19 cellular contexts compared by ENCODE assay signal in the genomic region with DNA sequence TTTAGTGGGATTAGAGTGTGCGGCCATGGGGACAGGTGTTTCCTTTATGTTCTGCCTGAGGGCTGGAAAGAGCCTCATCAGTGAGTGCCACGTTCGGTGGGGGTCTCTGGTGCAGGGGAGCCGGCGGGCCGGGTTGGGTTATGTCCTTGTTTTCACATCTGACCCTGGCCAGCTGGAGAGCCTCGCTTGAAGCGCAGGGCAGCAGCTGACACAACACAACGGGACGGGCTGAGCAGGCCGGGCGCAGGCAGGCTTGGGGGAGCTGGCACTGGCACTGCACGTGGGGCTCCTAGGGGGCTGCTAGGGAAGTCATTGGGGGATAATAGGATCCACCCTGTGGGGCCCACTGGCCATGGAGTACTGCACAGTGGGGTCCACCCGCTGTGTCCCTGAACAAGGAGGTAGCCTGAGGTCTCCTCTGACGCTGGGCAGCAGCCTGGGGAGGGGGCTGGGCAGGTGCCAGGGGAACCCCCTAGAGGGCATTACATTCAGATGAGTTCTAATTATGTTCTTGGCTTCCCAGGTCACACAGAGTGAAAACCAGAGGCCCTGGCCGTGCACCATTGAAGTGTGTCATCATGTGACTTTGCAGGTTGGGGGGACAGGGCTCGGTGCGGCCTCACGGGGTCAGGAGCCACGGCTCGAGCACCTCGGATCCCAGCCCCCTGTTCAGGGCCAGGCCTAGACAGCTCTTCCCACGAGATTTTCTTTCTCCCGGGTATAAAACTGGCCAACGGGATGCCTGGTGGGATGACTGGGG.
DNase-seq lines count a peak whose midpoint lies in the region; ATAC-seq and TF ChIP-seq lines count a peak whose summit lies in the region.
"Had no signal": no experiment of that assay in that cellular context is flagged by ENCODE, and none has a peak within 500 bp of the region (broad histone marks: within the 10 kb centered on the region; RNA-seq: fewer than 3 reads in every experiment).

No MANE protein-coding gene starts in this region.

- no peak overlapping the region for H3K4me3 Mint-ChIP-seq in activated naive CD8-positive, alpha-beta T cell treated with anti-CD3 and anti-CD28 coated beads, Interleukin-2, amount 10 ng/mL, durations not matched to agents 7 days and 5 days
- no peak overlapping the region for H3K4me3 Mint-ChIP-seq in activated naive CD8-positive, alpha-beta T cell treated with anti-CD3 and anti-CD28 coated beads, Interleukin-2, amount 50 U/mL, for 24 hours
- peak overlapping the region in 1 of 3 experiments; percentile 58 for H3K4me3 Mint-ChIP-seq in nephron
- H3K4me3 Mint-ChIP-seq: nephron progenitor cell had no signal

- no peak for TF ChIP-seq CTCF in nephron (IDR thresholded peaks at IDR 0.05; ENCODE audit: unreplicated experiment in 3 of 3)

- H3K9me3 Mint-ChIP-seq in activated naive CD8-positive, alpha-beta T cell treated with anti-CD3 and anti-CD28 coated beads, Interleukin-2, amount 10 ng/mL, durations not matched to agents 7 days and 5 days = no peaks in the 10 kb centered on the region
- H3K9me3 Mint-ChIP-seq in activated naive CD8-positive, alpha-beta T cell treated with anti-CD3 and anti-CD28 coated beads, Interleukin-2, amount 50 U/mL, for 24 hours = no peaks in the 10 kb centered on the region
- peaks cover 3% of the 10 kb centered on the region for H3K9me3 Mint-ChIP-seq in nephron
- H3K9me3 Mint-ChIP-seq: activated T-helper 2 cell treated with anti-CD3 and anti-CD28 coated beads, Interferon-gamma antibody, Interleukin-2, Interleukin-4, amounts not matched to agents 10 μg/mL and 5 μg/mL and 100 μg/mL, durations not matched to agents 14 hours and 24 hours and 36 hours; nephron progenitor cell had no signal

- no peaks in the 10 kb centered on the region for H3K27me3 ChIP-seq in aorta (ENCODE audit: control insufficient read depth in 1 of 2, insufficient read depth in 2 of 2, low read length in 1 of 2)
- H3K27me3 ChIP-seq: ascending aorta had no signal

- H3K27ac ChIP-seq in aorta (ENCODE audit: low read depth in 1 of 2, low read length in 2 of 2) = no peak overlapping the region
- H3K27ac ChIP-seq: ascending aorta had no signal

- H3K4me1 ChIP-seq in aorta (ENCODE audit: control insufficient read depth in 1 of 2, insufficient read depth in 2 of 2, low read length in 2 of 2) = no peaks in the 10 kb centered on the region
- H3K4me1 ChIP-seq: ascending aorta had no signal

- WGBS in aorta, 2 donors = 85 to 86% methylated on average over 25 of the region's 25 CpGs

- H3K36me3 Mint-ChIP-seq in activated naive CD8-positive, alpha-beta T cell treated with anti-CD3 and anti-CD28 coated beads, Interleukin-2, amount 10 ng/mL, durations not matched to agents 7 days and 5 days = no peaks in the 10 kb centered on the region
- no peaks in the 10 kb centered on the region for H3K36me3 Mint-ChIP-seq in activated naive CD8-positive, alpha-beta T cell treated with anti-CD3 and anti-CD28 coated beads, Interleukin-2, amount 50 U/mL, for 24 hours (ENCODE audit: low read depth)
- H3K36me3 Mint-ChIP-seq in nephron (ENCODE audit: low read depth) = no peaks in the 10 kb centered on the region

- H3K27me3 Mint-ChIP-seq in activated naive CD8-positive, alpha-beta T cell treated with anti-CD3 and anti-CD28 coated beads, Interleukin-2, amount 10 ng/mL, durations not matched to agents 7 days and 5 days = no peaks in the 10 kb centered on the region
- H3K27me3 Mint-ChIP-seq in activated naive CD8-positive, alpha-beta T cell treated with anti-CD3 and anti-CD28 coated beads, Interleukin-2, amount 50 U/mL, for 24 hours = no peaks in the 10 kb centered on the region
- H3K27me3 Mint-ChIP-seq in nephron (ENCODE audit: low read depth) = peaks cover 3% of the 10 kb centered on the region

- POLR2A ChIA-PET in activated naive CD8-positive, alpha-beta T cell treated with anti-CD3 and anti-CD28 coated beads, Interleukin-2, amount 10 ng/mL, durations not matched to agents 7 days and 5 days (lab: Charles Lee) = no interaction called here

- H3K36me3 ChIP-seq in aorta (ENCODE audit: control insufficient read depth in 1 of 2, insufficient read depth in 2 of 2, low read length in 1 of 2) = no peaks in the 10 kb centered on the region
- H3K36me3 ChIP-seq: ascending aorta had no signal

- H3K4me3 ChIP-seq in aorta (ENCODE audit: low read length in 2 of 2) = no peak overlapping the region
- H3K4me3 ChIP-seq: ascending aorta had no signal

- intact Hi-C loops in Right ventricle myocardium superior (cut with DNase I) = loop anchor here (10.0 kb wide), 1 partner anchor 75 kb away; no protein-coding TSS in a partner anchor
- intact Hi-C loops in aorta (cut with DNase I) = loop anchor here in 1 of 2 donors (10.0 kb wide), 1 partner anchor 555 kb away; no protein-coding TSS in a partner anchor

- H3K27ac Mint-ChIP-seq in activated naive CD8-positive, alpha-beta T cell treated with anti-CD3 and anti-CD28 coated beads, Interleukin-2, amount 10 ng/mL, durations not matched to agents 7 days and 5 days = no peak overlapping the region
- no peak overlapping the region for H3K27ac Mint-ChIP-seq in activated naive CD8-positive, alpha-beta T cell treated with anti-CD3 and anti-CD28 coated beads, Interleukin-2, amount 50 U/mL, for 24 hours
- peak overlapping the region; percentile 31 to 77 (median 51) for H3K27ac Mint-ChIP-seq in nephron
- H3K27ac Mint-ChIP-seq: activated T-helper 2 cell treated with anti-CD3 and anti-CD28 coated beads, Interferon-gamma antibody, Interleukin-2, Interleukin-4, amounts not matched to agents 10 μg/mL and 5 μg/mL and 100 μg/mL, durations not matched to agents 14 hours and 24 hours and 36 hours; nephron progenitor cell had no signal

- H3K9me3 ChIP-seq in aorta (ENCODE audit: control insufficient read depth, low read length) = no peaks in the 10 kb centered on the region
- H3K9me3 ChIP-seq: ascending aorta had no signal

- H3K4me1 Mint-ChIP-seq in activated naive CD8-positive, alpha-beta T cell treated with anti-CD3 and anti-CD28 coated beads, Interleukin-2, amount 10 ng/mL, durations not matched to agents 7 days and 5 days = peaks cover 7% of the 10 kb centered on the region
- H3K4me1 Mint-ChIP-seq in activated naive CD8-positive, alpha-beta T cell treated with anti-CD3 and anti-CD28 coated beads, Interleukin-2, amount 50 U/mL, for 24 hours = peaks cover 5% of the 10 kb centered on the region
- peaks cover 37% of the 10 kb centered on the region for H3K4me1 Mint-ChIP-seq in nephron

- peak; percentile 20 for DNase-seq in activated naive CD8-positive, alpha-beta T cell treated with anti-CD3 and anti-CD28 coated beads, Interleukin-2, amount 10 ng/mL, durations not matched to agents 7 days and 5 days
- DNase-seq in activated naive CD8-positive, alpha-beta T cell treated with anti-CD3 and anti-CD28 coated beads, Interleukin-2, amount 50 U/mL, for 24 hours = no peak
- DNase-seq in Right ventricle myocardium superior = peak; percentile 27
- peak; percentile 40 to 73 for DNase-seq in aorta
- DNase-seq in A172 (ENCODE audit: low spot score) = no peak
- no peak for DNase-seq in NCI-H1105 (lab: John Stamatoyannopoulos, UW)
- DNase-seq: ACHN; activated CD4-positive, alpha-beta T cell treated with anti-CD3 and anti-CD28 coated beads for 48 hours; cerebellar nuclear complex; effector CD4-positive, alpha-beta T cell; kidney glomerular epithelial cell; NCI-H1417 treated with DMSO at 0.1 percent for 48 hours; nephron progenitor cell; SHP77; stimulated activated CD8-positive, alpha-beta memory T cell treated with anti-CD3 and anti-CD28 coated beads, Interleukin-4, amount 100 ng/mL, for 48 hours had no signal

- ATAC-seq in activated naive CD8-positive, alpha-beta T cell treated with anti-CD3 and anti-CD28 coated beads, Interleukin-2, amount 10 ng/mL, durations not matched to agents 7 days and 5 days (ENCODE audit: low read depth) = no peak
- ATAC-seq in activated naive CD8-positive, alpha-beta T cell treated with anti-CD3 and anti-CD28 coated beads, Interleukin-2, amount 50 U/mL, for 24 hours = no peak
- ATAC-seq in Right ventricle myocardium superior (ENCODE audit: poor library complexity) = no peak
- ATAC-seq in aorta (ENCODE audit: low FRiP score) = no peak
- no peak for ATAC-seq in HG03378 (IDR thresholded peaks at IDR 0.05; ENCODE audit: unreplicated experiment)

Comparison
In these comparisons a context has a peak if more than half of its experiments do, and no peak if none do; other contexts are left out.
1. DNase-seq: peak in activated naive CD8-positive, alpha-beta T cell treated with anti-CD3 and anti-CD28 coated beads, Interleukin-2, amount 10 ng/mL, durations not matched to agents 7 days and 5 days (single experiment), Right ventricle myocardium superior (single experiment) and aorta (2 of 2); none in activated naive CD8-positive, alpha-beta T cell treated with anti-CD3 and anti-CD28 coated beads, Interleukin-2, amount 50 U/mL, for 24 hours (single experiment), A172 (single experiment) and NCI-H1105 (single experiment).
2. H3K27ac Mint-ChIP-seq: peak in nephron (3 of 3); none in activated naive CD8-positive, alpha-beta T cell treated with anti-CD3 and anti-CD28 coated beads, Interleukin-2, amount 10 ng/mL, durations not matched to agents 7 days and 5 days (single experiment) and activated naive CD8-positive, alpha-beta T cell treated with anti-CD3 and anti-CD28 coated beads, Interleukin-2, amount 50 U/mL, for 24 hours (single experiment).